1 cellular context compared by ENCODE assay signal in the genomic region with DNA sequence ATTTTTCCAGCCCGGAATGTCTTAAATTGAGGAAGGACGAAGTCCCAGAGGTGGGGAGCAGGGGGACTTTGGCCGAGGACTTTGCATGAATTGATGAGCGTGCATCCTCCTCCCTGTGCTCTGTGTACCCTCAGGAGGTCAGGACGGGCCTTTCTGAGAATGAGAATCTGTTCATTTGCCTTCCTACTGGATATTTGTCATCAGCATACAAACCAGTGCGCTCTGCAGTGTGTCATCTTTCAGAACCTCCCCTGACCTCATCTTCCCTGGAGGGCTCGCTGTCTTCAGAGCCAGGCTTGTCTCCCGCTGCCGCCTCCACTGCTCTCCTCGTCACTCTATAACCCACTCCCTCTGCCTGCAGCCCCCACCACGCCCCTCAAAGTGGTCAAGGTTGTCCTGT. TPM values are rescaled to one million over a fixed set of nuclear protein-coding genes. Genes with fewer than 3 reads are reported as not detected.
"Had no signal": no experiment of that assay in that cellular context is flagged by ENCODE, and none has a peak within 500 bp of the region (broad histone marks: within the 10 kb centered on the region; RNA-seq: fewer than 3 reads in every experiment).

No MANE protein-coding gene starts in this region.

RNA-seq across cellular contexts. Expression of gene PLGLB2, which starts 2.7 kb away (rescaled TPM):
- total RNA-seq: ascending aorta had no signal
